Comparison of ENCODE assay signal across 8 cellular contexts in the genomic region with DNA sequence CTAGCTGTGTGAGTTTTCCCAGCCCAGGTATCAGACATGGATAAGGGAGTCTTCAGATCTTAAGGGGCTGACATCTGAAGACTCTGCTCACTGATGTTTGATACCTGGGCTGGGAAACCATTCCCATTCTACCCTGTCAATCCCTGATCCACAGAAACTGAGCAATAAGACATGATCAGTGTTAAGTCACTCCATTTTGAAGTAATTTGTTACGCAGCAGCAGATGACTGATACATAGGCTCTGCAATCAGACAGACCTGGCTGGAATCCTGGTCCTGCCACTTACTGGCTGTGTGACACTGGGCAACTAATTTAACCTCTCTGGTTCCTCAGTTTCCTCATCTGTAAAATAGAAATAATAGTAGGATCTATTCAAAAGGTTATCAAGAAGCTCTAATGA. TPM values are rescaled to one million over a fixed set of nuclear protein-coding genes. Genes with fewer than 3 reads are reported as not detected.
"Had no signal": no experiment of that assay in that cellular context is flagged by ENCODE, and none has a peak within 500 bp of the region (broad histone marks: within the 10 kb centered on the region; RNA-seq: fewer than 3 reads in every experiment).

No MANE protein-coding gene starts in this region.

- DNase-seq: IMR-90, KBM-7, KG1 had no signal

- H3K27ac ChIP-seq: HL-60, KMS-11 had no signal

- H3K4me2 ChIP-seq: KMS-11 had no signal

- FAIRE-seq: HTR-8/SVneo had no signal

- H3K9ac ChIP-seq: KMS-11 had no signal

RNA-seq across cellular contexts. Expression of gene MEIG1, which starts 11.9 kb away (rescaled TPM):
- total RNA-seq: HT-29, HT1080, IMR-90 had no signal
- polyA plus RNA-seq: IMR-90 had no signal
